24 cellular contexts compared by ENCODE assay signal in genomic region chr5:41728281-41728680, GRCh38.
"Had no signal": no experiment of that assay in that cellular context is flagged by ENCODE, and none has a peak within 500 bp of the region (broad histone marks: within the 10 kb centered on the region; RNA-seq: fewer than 3 reads in every experiment).

No MANE protein-coding gene starts in this region.

- H3K27ac Mint-ChIP-seq: dendritic cell treated with granulocyte-macrophage colony-stimulating factor and Interleukin-4, amounts not matched to agents 40 ng/mL and 50 ng/mL, for 4 days; endodermal cell; memory B cell; nephron; neural progenitor cell; progenitor cell of endocrine pancreas; stimulated activated effector memory CD8-positive, alpha-beta T cell treated with anti-CD3 and anti-CD28 coated beads, Interleukin-12 subunit alpha, Interleukin-12 subunit beta, amount 100 ng/mL, for 72 hours had no signal

- DNase-seq: colonic mucosa; effector CD8-positive, alpha-beta T cell; endodermal cell; foreskin melanocyte; hypothalamus; left ventricle myocardium superior; lower lobe of right lung; mucosa of descending colon; naive B cell; sigmoid colon; stimulated activated CD4-positive, alpha-beta T cell treated with anti-CD3 and anti-CD28 coated beads, Interleukin-2, amount 100 ng/mL, for 24 hours; stimulated activated CD4-positive, alpha-beta T cell treated with anti-CD3 and anti-CD28 coated beads, Interleukin-4, amount 100 ng/mL, for 24 hours; stimulated activated naive CD4-positive, alpha-beta T cell treated with Interleukin-2 at 50 U/mL for 16 hours; stomach; thyroid gland had no signal

- H3K4me2 ChIP-seq: neural progenitor cell had no signal

- H3K9me3 ChIP-seq: colonic mucosa, esophagus muscularis mucosa, lower lobe of right lung, mucosa of descending colon, stomach, thyroid gland had no signal

- H3K36me3 Mint-ChIP-seq: neural progenitor cell had no signal

- FAIRE-seq: keratinocyte had no signal

- H3K4me1 ChIP-seq: colonic mucosa, esophagus muscularis mucosa, lower lobe of right lung, neural progenitor cell, parathyroid adenoma, sigmoid colon, stomach, thyroid gland had no signal

- H3K36me3 ChIP-seq: colonic mucosa, lower lobe of right lung, neural progenitor cell, thyroid gland had no signal

- H3K4me1 Mint-ChIP-seq: memory B cell; naive B cell; nephron; stimulated activated effector memory CD8-positive, alpha-beta T cell treated with anti-CD3 and anti-CD28 coated beads, Interleukin-12 subunit alpha, Interleukin-12 subunit beta, amount 100 ng/mL, for 72 hours had no signal

- H3K9me3 Mint-ChIP-seq: dendritic cell treated with granulocyte-macrophage colony-stimulating factor and Interleukin-4, amounts not matched to agents 40 ng/mL and 50 ng/mL, for 4 days; memory B cell; nephron; neural progenitor cell; stimulated activated effector memory CD8-positive, alpha-beta T cell treated with anti-CD3 and anti-CD28 coated beads, Interleukin-12 subunit alpha, Interleukin-12 subunit beta, amount 100 ng/mL, for 72 hours had no signal

- H3K9ac ChIP-seq: neural progenitor cell, parathyroid adenoma had no signal

- H2AFZ ChIP-seq: neural progenitor cell, parathyroid adenoma had no signal

- H3K4me3 Mint-ChIP-seq: dendritic cell treated with granulocyte-macrophage colony-stimulating factor and Interleukin-4, amounts not matched to agents 40 ng/mL and 50 ng/mL, for 4 days; endodermal cell; memory B cell; naive B cell; nephron; neural progenitor cell; stimulated activated effector memory CD8-positive, alpha-beta T cell treated with anti-CD3 and anti-CD28 coated beads, Interleukin-12 subunit alpha, Interleukin-12 subunit beta, amount 100 ng/mL, for 72 hours had no signal

- H3K27me3 ChIP-seq: colonic mucosa, esophagus muscularis mucosa, neural progenitor cell, sigmoid colon, stomach, thyroid gland had no signal

- ATAC-seq: left ventricle myocardium superior; lower lobe of right lung; mucosa of descending colon; stimulated activated effector memory CD8-positive, alpha-beta T cell treated with anti-CD3 and anti-CD28 coated beads, Interleukin-12 subunit alpha, Interleukin-12 subunit beta, amount 100 ng/mL, for 72 hours had no signal

- H3K27ac ChIP-seq: colonic mucosa, esophagus muscularis mucosa, lower lobe of right lung, neural progenitor cell, parathyroid adenoma, sigmoid colon, stomach, thyroid gland had no signal

- H3K27me3 Mint-ChIP-seq: dendritic cell treated with granulocyte-macrophage colony-stimulating factor and Interleukin-4, amounts not matched to agents 40 ng/mL and 50 ng/mL, for 4 days; memory B cell; naive B cell; progenitor cell of endocrine pancreas had no signal

- H3K79me2 ChIP-seq: parathyroid adenoma had no signal

- H3K4me3 ChIP-seq: colonic mucosa, esophagus muscularis mucosa, lower lobe of right lung, mucosa of descending colon, neural progenitor cell, sigmoid colon, stomach, thyroid gland had no signal
